ENCODE assay signal across 15 cellular contexts in genomic region chr3:192434186-192434585, GRCh38.
DNase-seq lines count a peak whose midpoint lies in the region; ATAC-seq, FAIRE-seq and TF ChIP-seq lines count a peak whose summit lies in the region.
"Had no signal": no experiment of that assay in that cellular context is flagged by ENCODE, and none has a peak within 500 bp of the region (broad histone marks: within the 10 kb centered on the region; RNA-seq: fewer than 3 reads in every experiment).

No MANE protein-coding gene starts in this region.

- no peak overlapping the region for H2AK5ac ChIP-seq in mesenchymal stem cell (ENCODE audit: low read length, severe bottlenecking)

- FAIRE-seq in HepG2 (lab: Jason Lieb, UNC) = no peak
- FAIRE-seq in H54 (lab: Jason Lieb, UNC) = peak; percentile 55
- FAIRE-seq: G401.6, GM12891 had no signal

- H3K4me2 ChIP-seq in HepG2 (ENCODE audit: low read depth, low read length) (no peak overlapping the region), mesenchymal stem cell (ENCODE audit: low read length, poor library complexity, severe bottlenecking) (no peak overlapping the region)
- H3K4me2 ChIP-seq: BLaER1 treated with 17β-estradiol and CSF1 and Interleukin-3, amounts not matched to agents 10 nM and 100 nM; GM23338 had no signal

- in situ Hi-C loops in HepG2 (cut with HindIII; ENCODE audit: extremely low pct_ligation_motif_present, low pct_unique_long_range_greater_than_20kb) = no loop called here

- H2BK15ac ChIP-seq in mesenchymal stem cell (ENCODE audit: low read depth, poor library complexity, severe bottlenecking) = no peak overlapping the region

- H3K4me3 ChIP-seq in right lobe of liver (peak overlapping the region in 2 of 3 donors; percentile 14 to 20), HepG2 (replicated peaks in 1 of 3; ENCODE audit: insufficient read depth in 1 of 3, low read depth in 2 of 3, low read length in 3 of 3) (no peak overlapping the region), mesenchymal stem cell (ENCODE audit: insufficient read depth in 1 of 2, low read depth in 1 of 2, low read length in 2 of 2) (no peak overlapping the region)
- H3K4me3 ChIP-seq in effector memory CD4-positive, alpha-beta T cell (ENCODE audit: insufficient read depth, low read depth, low read length, poor library complexity, severe bottlenecking) = no peak overlapping the region
- H3K4me3 ChIP-seq: BLaER1 treated with 17β-estradiol and CSF1 and Interleukin-3, amounts not matched to agents 10 nM and 100 nM; GM23338 had no signal

- TF ChIP-seq CTCF in right lobe of liver (IDR thresholded peaks at IDR 0.05) (no peak), HepG2 (CRISPR knock-in tag; IDR thresholded peaks at IDR 0.05) (no peak)

- POLR2A ChIA-PET in HepG2 (lab: Yijun Ruan, JAX) = no interaction called here

- H3K27me3 ChIP-seq in right lobe of liver (no peaks in the 10 kb centered on the region), HepG2 (ENCODE audit: control insufficient read depth in 1 of 2, insufficient read depth in 2 of 2, low read length in 2 of 2) (no peaks in the 10 kb centered on the region), mesenchymal stem cell (ENCODE audit: control insufficient read depth in 1 of 2, insufficient read depth in 1 of 2, low read length in 2 of 2) (peaks cover 0 to 10% of the 10 kb centered on the region in 2 experiments)
- H3K27me3 ChIP-seq in effector memory CD4-positive, alpha-beta T cell (replicated peaks; ENCODE audit: control insufficient read depth, insufficient read depth, low read length, poor library complexity, severe bottlenecking) = no peaks in the 10 kb centered on the region
- H3K27me3 ChIP-seq: BLaER1 treated with 17β-estradiol and CSF1 and Interleukin-3, amounts not matched to agents 10 nM and 100 nM had no signal

- H3K27ac ChIP-seq in right lobe of liver (peak overlapping the region; percentile 51 to 66 (median 55)), HepG2 (ENCODE audit: extremely low read length, insufficient read depth, low read length) (no peak overlapping the region), mesenchymal stem cell (ENCODE audit: low read length, poor library complexity, severe bottlenecking) (peak overlapping the region; percentile 70), caudate nucleus (ENCODE audit: low read depth, low read length) (no peak overlapping the region)
- H3K27ac ChIP-seq in effector memory CD4-positive, alpha-beta T cell (ENCODE audit: insufficient read depth, low read length, poor library complexity, severe bottlenecking) = no peak overlapping the region
- H3K27ac ChIP-seq: BLaER1 treated with 17β-estradiol and CSF1 and Interleukin-3, amounts not matched to agents 10 nM and 100 nM had no signal

- H2BK5ac ChIP-seq in mesenchymal stem cell (ENCODE audit: low read depth, low read length, poor library complexity, severe bottlenecking) = no peak overlapping the region

- no peak for TF ChIP-seq RAD21 in HepG2 (CRISPR knock-in tag; IDR thresholded peaks at IDR 0.05)

- H3K4me1 ChIP-seq in right lobe of liver (peaks cover 0 to 5% (median 0%) of the 10 kb centered on the region in 4 donors), HepG2 (ENCODE audit: insufficient read depth, low read length) (0 out of 2 replicates have a peak, but pooled peaks cover 6% of the 10 kb centered on the region), mesenchymal stem cell (ENCODE audit: control insufficient read depth, insufficient read depth, low read depth, low read length) (peaks cover 3% of the 10 kb centered on the region)
- no peaks in the 10 kb centered on the region for H3K4me1 ChIP-seq in effector memory CD4-positive, alpha-beta T cell (ENCODE audit: control insufficient read depth, insufficient read depth, low read length, poor library complexity, severe bottlenecking)
- H3K4me1 ChIP-seq: BLaER1 treated with 17β-estradiol and CSF1 and Interleukin-3, amounts not matched to agents 10 nM and 100 nM had no signal

- CTCF ChIA-PET in HepG2 (lab: Yijun Ruan, JAX; ENCODE audit: low intra/inter-chr PET ratio, low total read pairs) = no interaction called here

- H3K79me1 ChIP-seq in mesenchymal stem cell (replicated peaks; ENCODE audit: low read length, poor library complexity, severe bottlenecking) = no peaks in the 10 kb centered on the region

- no peak overlapping the region for H2BK120ac ChIP-seq in mesenchymal stem cell (ENCODE audit: low read depth, low read length)

- no peaks in the 10 kb centered on the region for H3K36me3 ChIP-seq in right lobe of liver
- H3K36me3 ChIP-seq in HepG2 (replicated peaks in 1 of 2; ENCODE audit: control insufficient read depth in 1 of 2, insufficient read depth in 2 of 2, low read length in 2 of 2) = no peaks in the 10 kb centered on the region
- H3K36me3 ChIP-seq in mesenchymal stem cell (ENCODE audit: control insufficient read depth in 1 of 2, insufficient read depth in 2 of 2, low read depth in 1 of 2, low read length in 2 of 2) = no peaks in the 10 kb centered on the region
- H3K36me3 ChIP-seq in effector memory CD4-positive, alpha-beta T cell (ENCODE audit: control insufficient read depth, insufficient read depth, low read length) = no peaks in the 10 kb centered on the region
- H3K36me3 ChIP-seq: BLaER1 treated with 17β-estradiol and CSF1 and Interleukin-3, amounts not matched to agents 10 nM and 100 nM had no signal

- TF ChIP-seq POLR2A in right lobe of liver (IDR thresholded peaks at IDR 0.05) (no peak), HepG2 (IDR thresholded peaks at IDR 0.05; ENCODE audit: insufficient read depth in 1 of 2, low read depth in 2 of 2, low read length in 2 of 2) (no peak), H54 (IDR thresholded peaks at IDR 0.05; ENCODE audit: low read depth, low read length) (no peak)

- peak; percentile 67 to 88 (median 78) for ATAC-seq in right lobe of liver
- ATAC-seq in HepG2 = no peak
- no peak for ATAC-seq in GM21367 (IDR thresholded peaks at IDR 0.05; ENCODE audit: unreplicated experiment)
- ATAC-seq: GM23338 had no signal

- TF ChIP-seq EP300 in HepG2 (IDR thresholded peaks at IDR 0.05; ENCODE audit: low read depth in 2 of 2, low read length in 2 of 2) (no peak), HepG2 (CRISPR knock-in tag; IDR thresholded peaks at IDR 0.05; ENCODE audit: borderline replicate concordance) (no peak)

- no peaks in the 10 kb centered on the region for H3K9me3 ChIP-seq in right lobe of liver
- no peaks in the 10 kb centered on the region for H3K9me3 ChIP-seq in HepG2 (ENCODE audit: low read length)
- H3K9me3 ChIP-seq in mesenchymal stem cell (ENCODE audit: control insufficient read depth, low read length) = no peaks in the 10 kb centered on the region
- H3K9me3 ChIP-seq in effector memory CD4-positive, alpha-beta T cell (ENCODE audit: control insufficient read depth, low read length) = no peaks in the 10 kb centered on the region

- H3K9ac ChIP-seq in HepG2 (ENCODE audit: insufficient read depth, low read depth, low read length) (no peak overlapping the region), mesenchymal stem cell (ENCODE audit: low read length) (no peak overlapping the region)
- H3K9ac ChIP-seq: BLaER1 treated with 17β-estradiol and CSF1 and Interleukin-3, amounts not matched to agents 10 nM and 100 nM had no signal

- no peaks in the 10 kb centered on the region for H3K79me2 ChIP-seq in HepG2 (ENCODE audit: insufficient read depth, low read length)

- no peak overlapping the region for H3K4ac ChIP-seq in mesenchymal stem cell (ENCODE audit: low read depth in 1 of 2, low read length in 2 of 2)

- no TSS peak for BruUV-seq in HepG2 (replicated peaks; lab: Mats Ljungman, UMichigan)

- 57% methylated on average over 2 of the region's 2 CpGs for WGBS in right lobe of liver (ENCODE audit: insufficient coverage, low coverage, low lambda C conversion rate, missing lambda C conversion rate)
- 29% methylated on average over 2 of the region's 2 CpGs for whole genome bisulfite sequencing in HepG2 (ENCODE audit: low lambda C conversion rate)
- WGBS in mesenchymal stem cell = 86% methylated on average over 2 of the region's 2 CpGs

- H3K14ac ChIP-seq in mesenchymal stem cell (ENCODE audit: low read length in 2 of 2) = peak overlapping the region in 1 of 2 experiments; percentile 35

- H3K23ac ChIP-seq in mesenchymal stem cell (ENCODE audit: low read length in 2 of 2) = no peak overlapping the region

- H4K20me1 ChIP-seq in HepG2 (ENCODE audit: insufficient read depth, low read length) = no peaks in the 10 kb centered on the region
- H4K20me1 ChIP-seq: BLaER1 treated with 17β-estradiol and CSF1 and Interleukin-3, amounts not matched to agents 10 nM and 100 nM had no signal

- H4K91ac ChIP-seq in mesenchymal stem cell (ENCODE audit: low read length) = no peak overlapping the region

- H3K18ac ChIP-seq in mesenchymal stem cell (ENCODE audit: low read depth in 1 of 2, low read length in 2 of 2) = no peak overlapping the region

- no peak overlapping the region for H4K8ac ChIP-seq in mesenchymal stem cell (ENCODE audit: low read length)

- H2AFZ ChIP-seq in HepG2 (ENCODE audit: low read length) (no peak overlapping the region), mesenchymal stem cell (ENCODE audit: low read depth, low read length) (no peak overlapping the region)
- H2AFZ ChIP-seq: GM23338 had no signal

- DNase-seq in right lobe of liver (no peak), HepG2 (ENCODE audit: low spot score) (no peak), H54 (ENCODE audit: insufficient read length, low spot score) (no peak), mesenchymal stem cell (no peak), caudate nucleus (lab: John Stamatoyannopoulos, UW) (no peak)
- DNase-seq in effector memory CD4-positive, alpha-beta T cell = no peak
- DNase-seq: 8988T; CD4-positive, CD25-positive, alpha-beta regulatory T cell; DMS79; H9 had no signal

- no peak overlapping the region for H2BK12ac ChIP-seq in mesenchymal stem cell (ENCODE audit: low read length in 2 of 2)

- intact Hi-C loops in right lobe of liver (cut with DNase I) (no loop called here), HepG2 (cut with micrococcal nuclease; ENCODE audit: unreplicated experiment) (no loop called here)

TF ChIP-seq in HepG2, 621 proteins besides CTCF, POLR2A, EP300 and RAD21:
- no peak for TF ChIP-seq PHF20 (CRISPR knock-in tag; IDR thresholded peaks at IDR 0.05)
- TF ChIP-seq HDAC2 (CRISPR knock-in tag; IDR thresholded peaks at IDR 0.05) = no peak

Comparison
In these comparisons a context has a peak if more than half of its experiments do, and no peak if none do; other contexts are left out.
1. ATAC-seq: peak in right lobe of liver (4 of 4); none in HepG2 (single experiment) and GM21367 (single experiment).
2. H3K27ac ChIP-seq: peak in right lobe of liver (3 of 3) and mesenchymal stem cell (single experiment); none in HepG2 (single experiment), effector memory CD4-positive, alpha-beta T cell (single experiment) and caudate nucleus (single experiment).
3. H3K4me3 ChIP-seq: peak in right lobe of liver (2 of 3); none in HepG2 (0 of 3), mesenchymal stem cell (0 of 2) and effector memory CD4-positive, alpha-beta T cell (single experiment).